In the genomic region with DNA sequence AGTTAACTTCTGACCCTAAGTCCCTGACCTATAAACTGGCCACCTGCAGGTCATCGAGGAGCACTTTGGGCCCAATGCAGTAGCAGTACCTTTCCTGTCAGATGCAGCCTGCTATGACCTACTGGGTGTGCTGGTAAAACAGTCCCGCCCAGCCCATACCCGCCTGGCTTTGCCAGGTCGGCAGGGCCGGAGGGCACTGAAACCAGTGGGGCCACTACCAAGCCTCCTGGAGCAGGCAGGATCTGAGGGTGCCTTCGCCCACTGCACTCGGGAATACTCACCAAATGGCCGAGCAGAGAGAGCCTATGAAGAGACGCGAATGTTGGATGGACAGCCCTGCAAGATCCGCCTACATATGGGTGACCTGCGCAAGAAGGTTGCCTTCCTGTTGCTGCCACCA, we compare ENCODE assay signal across 16 cellular contexts. TPM values are rescaled to one million over a fixed set of nuclear protein-coding genes. Genes with fewer than 3 reads are reported as not detected.
DNase-seq lines count a peak whose midpoint lies in the region; ATAC-seq and TF ChIP-seq lines count a peak whose summit lies in the region.
"Had no signal": no experiment of that assay in that cellular context is flagged by ENCODE, and none has a peak within 500 bp of the region (broad histone marks: within the 10 kb centered on the region; RNA-seq: fewer than 3 reads in every experiment).

No MANE protein-coding gene starts in this region.

- H2AK5ac ChIP-seq in IMR-90 (ENCODE audit: low read depth, low read length) (no peak overlapping the region), mesenchymal stem cell (ENCODE audit: low read length, severe bottlenecking) (peak overlapping the region; percentile 7)

- POLR2A ChIA-PET in IMR-90 (lab: Charles Lee; ENCODE audit: unreplicated experiment) = no interaction called here

- no peak overlapping the region for H3K14ac ChIP-seq in IMR-90 (replicated peaks; ENCODE audit: low read depth, low read length)
- no peak overlapping the region for H3K14ac ChIP-seq in mesenchymal stem cell (ENCODE audit: low read length in 2 of 2)

- no peak for DNase-seq in IMR-90
- DNase-seq in esophagus muscularis mucosa (ENCODE audit: extremely low spot score) = peak; percentile 78
- no peak for DNase-seq in mesenchymal stem cell
- DNase-seq in NCI-H128 (lab: John Stamatoyannopoulos, UW; ENCODE audit: unreplicated experiment) = no peak
- DNase-seq: AML-193; Caco-2; CD4-positive, alpha-beta T cell; H9 had no signal

- peak overlapping the region in 1 of 2 experiments; percentile 19 for H2BK12ac ChIP-seq in mesenchymal stem cell (ENCODE audit: low read length in 2 of 2)

- H3K9ac ChIP-seq in IMR-90 (ENCODE audit: low read depth, low read length) (no peak overlapping the region), mesenchymal stem cell (ENCODE audit: low read length) (no peak overlapping the region)

- TF ChIP-seq POLR2A in IMR-90 (IDR thresholded peaks at IDR 0.05; ENCODE audit: low read depth, low read length) = no peak
- no peak for TF ChIP-seq POLR2A in esophagus muscularis mucosa (IDR thresholded peaks at IDR 0.05; ENCODE audit: low read depth)

- TF ChIP-seq EP300 in esophagus muscularis mucosa (IDR thresholded peaks at IDR 0.05) = no peak

- TF ChIP-seq CTCF in IMR-90 (conservative IDR thresholded peaks at IDR 0.05; ENCODE audit: low read depth, low read length) = no peak
- no peak for TF ChIP-seq CTCF in esophagus muscularis mucosa (IDR thresholded peaks at IDR 0.05)
- TF ChIP-seq CTCF in neutrophil (IDR thresholded peaks at IDR 0.05) = no peak

- no peak overlapping the region for H4K5ac ChIP-seq in IMR-90 (ENCODE audit: low read depth, low read length)

- H2AK9ac ChIP-seq in IMR-90 (replicated peaks; ENCODE audit: low read depth, low read length, poor library complexity) = no peak overlapping the region

- in situ Hi-C loops in IMR-90 (cut with MboI; ENCODE audit: low sequenced_read_pairs) = no loop called here

- H2BK15ac ChIP-seq in IMR-90 (ENCODE audit: low read depth, low read length) (no peak overlapping the region), mesenchymal stem cell (ENCODE audit: low read depth, poor library complexity, severe bottlenecking) (no peak overlapping the region)

- peak overlapping the region; percentile 27; the same call in 1 of the 2 replicates for H3K4ac ChIP-seq in IMR-90 (ENCODE audit: low read depth, low read length)
- no peak overlapping the region for H3K4ac ChIP-seq in mesenchymal stem cell (ENCODE audit: low read depth in 1 of 2, low read length in 2 of 2)

- H2AFZ ChIP-seq in IMR-90 (replicated peaks; ENCODE audit: low read length, poor library complexity) (no peak overlapping the region), mesenchymal stem cell (ENCODE audit: low read depth, low read length) (no peak overlapping the region)

- H4K91ac ChIP-seq in IMR-90 (ENCODE audit: insufficient read depth, low read depth, low read length) = no peak overlapping the region
- no peak overlapping the region for H4K91ac ChIP-seq in mesenchymal stem cell (ENCODE audit: low read length)

- no peaks in the 10 kb centered on the region for H4K20me1 ChIP-seq in IMR-90 (ENCODE audit: insufficient read depth, low read length)

- H4K8ac ChIP-seq in IMR-90 (ENCODE audit: low read depth in 2 of 2, low read length in 2 of 2) (no peak overlapping the region), mesenchymal stem cell (ENCODE audit: low read length) (no peak overlapping the region)

- H3K9me3 ChIP-seq in IMR-90 (ENCODE audit: control insufficient read depth, insufficient read depth, low read length) = no peaks in the 10 kb centered on the region
- H3K9me3 ChIP-seq in esophagus muscularis mucosa = no peaks in the 10 kb centered on the region
- H3K9me3 ChIP-seq in mesenchymal stem cell (ENCODE audit: control insufficient read depth, low read length) = no peaks in the 10 kb centered on the region
- H3K9me3 ChIP-seq in neutrophil = no peaks in the 10 kb centered on the region
- H3K9me3 ChIP-seq: A549, Caco-2 had no signal

- WGBS in IMR-90 (ENCODE audit: extremely low coverage in 2 of 2, insufficient read length in 1 of 2), 2 experiments = 100% methylated on average over 8 of the region's 12 CpGs; no CpG with 5 or more reads in 1 of the 2 experiments
- WGBS in esophagus muscularis mucosa = 100% methylated on average over 5 of the region's 12 CpGs
- WGBS in mesenchymal stem cell = 95% methylated on average over 12 of the region's 12 CpGs

- TF ChIP-seq RAD21 in IMR-90 (IDR thresholded peaks at IDR 0.05; ENCODE audit: low read length) = no peak

- H3K23ac ChIP-seq in IMR-90 (ENCODE audit: low read depth, low read length) = no peak overlapping the region
- no peak overlapping the region for H3K23ac ChIP-seq in mesenchymal stem cell (ENCODE audit: low read length in 2 of 2)

- H3K4me3 ChIP-seq in IMR-90 (ENCODE audit: insufficient read depth, low read depth, low read length) (no peak overlapping the region), esophagus muscularis mucosa (no peak overlapping the region), mesenchymal stem cell (ENCODE audit: insufficient read depth in 1 of 2, low read depth in 1 of 2, low read length in 2 of 2) (no peak overlapping the region), neutrophil (ENCODE audit: low read depth in 1 of 2, low read length in 1 of 2) (no peak overlapping the region)
- H3K4me3 ChIP-seq: A549 had no signal

- no peak overlapping the region for H2BK20ac ChIP-seq in IMR-90 (ENCODE audit: low read depth, low read length)

- H3K79me1 ChIP-seq in IMR-90 (ENCODE audit: low read depth in 1 of 2, low read length in 2 of 2) (no peaks in the 10 kb centered on the region; a peak in 1 of 4 replicates), mesenchymal stem cell (replicated peaks; ENCODE audit: low read length, poor library complexity, severe bottlenecking) (peaks cover 15% of the 10 kb centered on the region)

- dilution Hi-C loops in IMR-90 (cut with HindIII; ENCODE audit: low sequenced_read_pairs, unreplicated experiment) = no loop called here

- H3K4me2 ChIP-seq in IMR-90 (ENCODE audit: low read depth, low read length) (no peak overlapping the region), mesenchymal stem cell (ENCODE audit: low read length, poor library complexity, severe bottlenecking) (no peak overlapping the region)
- H3K4me2 ChIP-seq: A549 had no signal

- ATAC-seq in IMR-90 (ENCODE audit: low read depth) (no peak), HG03108 (IDR thresholded peaks at IDR 0.05; ENCODE audit: unreplicated experiment) (no peak), HG03025 (IDR thresholded peaks at IDR 0.05; ENCODE audit: low FRiP score, unreplicated experiment) (no peak)
- ATAC-seq: A549 had no signal

- H3K4me1 ChIP-seq in IMR-90 (ENCODE audit: control insufficient read depth, insufficient read depth, low read length) (peaks cover 10% of the 10 kb centered on the region; the same call in 1 of the 2 replicates), esophagus muscularis mucosa (no peaks in the 10 kb centered on the region), mesenchymal stem cell (ENCODE audit: control insufficient read depth, insufficient read depth, low read depth, low read length) (peaks cover 7% of the 10 kb centered on the region), neutrophil (ENCODE audit: control insufficient read depth in 1 of 2, insufficient read depth in 1 of 2, low read depth in 1 of 2, low read length in 1 of 2) (peaks cover 43 to 50% of the 10 kb centered on the region in 2 experiments)
- H3K4me1 ChIP-seq: A549, Caco-2 had no signal

- no TSS peak for BruUV-seq in IMR-90 (replicated peaks; lab: Mats Ljungman, UMichigan)

- no peak overlapping the region for H3K56ac ChIP-seq in IMR-90 (ENCODE audit: extremely low read depth, insufficient read depth, low read length)

- H3K27me3 ChIP-seq in IMR-90 (ENCODE audit: control insufficient read depth, insufficient read depth, low read length) (no peaks in the 10 kb centered on the region), esophagus muscularis mucosa (no peaks in the 10 kb centered on the region), mesenchymal stem cell (ENCODE audit: control insufficient read depth in 1 of 2, insufficient read depth in 1 of 2, low read length in 2 of 2) (no peaks in the 10 kb centered on the region), neutrophil (no peaks in the 10 kb centered on the region)

- H3K27ac ChIP-seq in IMR-90 (ENCODE audit: insufficient read depth, low read length) (no peak overlapping the region), esophagus muscularis mucosa (replicated peaks in 1 of 4) (no peak overlapping the region), mesenchymal stem cell (ENCODE audit: low read length, poor library complexity, severe bottlenecking) (peak overlapping the region; percentile 51), neutrophil (peak overlapping the region; percentile 49)
- H3K27ac ChIP-seq: 22Rv1, A549, C4-2B had no signal

- H3K9me1 ChIP-seq in IMR-90 (ENCODE audit: insufficient read depth, low read length) = no peaks in the 10 kb centered on the region

- H2BK120ac ChIP-seq in IMR-90 (ENCODE audit: low read depth, low read length) (no peak overlapping the region), mesenchymal stem cell (ENCODE audit: low read depth, low read length) (no peak overlapping the region)

- H3K36me3 ChIP-seq in IMR-90 (ENCODE audit: control insufficient read depth, insufficient read depth, low read length) = peaks cover 31% of the 10 kb centered on the region
- peaks cover 14 to 82% (median 74%) of the 10 kb centered on the region in 4 donors for H3K36me3 ChIP-seq in esophagus muscularis mucosa
- H3K36me3 ChIP-seq in mesenchymal stem cell (ENCODE audit: control insufficient read depth in 1 of 2, insufficient read depth in 2 of 2, low read depth in 1 of 2, low read length in 2 of 2) = peaks cover 35 to 96% of the 10 kb centered on the region in 2 experiments
- peaks cover 70% of the 10 kb centered on the region for H3K36me3 ChIP-seq in neutrophil

- intact Hi-C loops in IMR-90 (cut with micrococcal nuclease) (no loop called here), esophagus muscularis mucosa (cut with DNase I) (no loop called here)

- peak overlapping the region; percentile 17 for H2BK5ac ChIP-seq in IMR-90 (ENCODE audit: low read depth, low read length, poor library complexity, severe bottlenecking)
- no peak overlapping the region for H2BK5ac ChIP-seq in mesenchymal stem cell (ENCODE audit: low read depth, low read length, poor library complexity, severe bottlenecking)

- H3K18ac ChIP-seq in IMR-90 (ENCODE audit: low read depth, low read length) = no peak overlapping the region
- H3K18ac ChIP-seq in mesenchymal stem cell (ENCODE audit: low read depth in 1 of 2, low read length in 2 of 2) = peak overlapping the region in 1 of 2 experiments; percentile 7

- CTCF ChIA-PET in IMR-90 (lab: Yijun Ruan, JAX) = no interaction called here

RNA-seq across cellular contexts. Expression of gene C11orf42, which starts 4.4 kb away (rescaled TPM):
- total RNA-seq in IMR-90 (2012; rRNA removed) (not detected in 2 replicates), esophagus muscularis mucosa (not detected)
- polyA plus RNA-seq in IMR-90 (2012; rRNA removed) = not detected in 2 replicates
- polyA plus RNA-seq in IMR-90 (2012; cell fraction: cytosol; rRNA removed) = not detected in 2 replicates
- polyA plus RNA-seq in IMR-90 (2012; cell fraction: nucleus; rRNA removed; ENCODE audit: low replicate concordance) = not detected in 2 replicates
- polyA plus RNA-seq in mesenchymal stem cell (2013, experiment 1 of 2) = not detected
- polyA plus RNA-seq in mesenchymal stem cell (2013, experiment 2 of 2) = not detected
- total RNA-seq: Caco-2; CD4-positive, alpha-beta T cell; H1; H9 had no signal
- polyA plus RNA-seq: A549, BJ, H1 had no signal

RNA-seq across cellular contexts. Expression of gene OR52W1, which starts 10.8 kb away (rescaled TPM):
- total RNA-seq in IMR-90 (2012; rRNA removed) (not detected in 2 replicates), esophagus muscularis mucosa (not detected)
- not detected in 2 replicates for polyA plus RNA-seq in IMR-90 (2012; rRNA removed)
- polyA plus RNA-seq in IMR-90 (2012; cell fraction: cytosol; rRNA removed) = not detected in 2 replicates
- not detected in 2 replicates for polyA plus RNA-seq in IMR-90 (2012; cell fraction: nucleus; rRNA removed; ENCODE audit: low replicate concordance)
- polyA plus RNA-seq in mesenchymal stem cell (2013, experiment 1 of 2) = not detected
- polyA plus RNA-seq in mesenchymal stem cell (2013, experiment 2 of 2) = not detected
- total RNA-seq: Caco-2; CD4-positive, alpha-beta T cell; H1; H9 had no signal
- polyA plus RNA-seq: A549, BJ, H1 had no signal

RNA-seq across cellular contexts. Expression of gene FHIP1B, which starts 24.6 kb away (rescaled TPM):
- total RNA-seq in IMR-90 (2012; rRNA removed) (4.7 and 5.9 TPM in 2 replicates), esophagus muscularis mucosa (10 to 100 TPM; 22.6 to 39.3 (median 30.1) TPM)
- polyA plus RNA-seq in IMR-90 (2012; rRNA removed) = 28.1 and 30.2 TPM in 2 replicates
- 10.0 and 13.5 TPM in 2 replicates for polyA plus RNA-seq in IMR-90 (2012; cell fraction: cytosol; rRNA removed)
- polyA plus RNA-seq in IMR-90 (2012; cell fraction: nucleus; rRNA removed; ENCODE audit: low replicate concordance) = 175 and 206 TPM in 2 replicates
- polyA plus RNA-seq in mesenchymal stem cell (2013, experiment 1 of 2) = 14.4 TPM
- polyA plus RNA-seq in mesenchymal stem cell (2013, experiment 2 of 2) = 15.2 TPM

RNA-seq across cellular contexts. Expression of gene CNGA4, which starts 29.1 kb away (rescaled TPM):
- total RNA-seq in IMR-90 (2012; rRNA removed) (under 0.01 TPM in 1 of 2 replicates, not detected in the other), esophagus muscularis mucosa (not detected)
- 0.07 and 0.12 TPM in 2 replicates for polyA plus RNA-seq in IMR-90 (2012; rRNA removed)
- not detected in 2 replicates for polyA plus RNA-seq in IMR-90 (2012; cell fraction: cytosol; rRNA removed)
- polyA plus RNA-seq in IMR-90 (2012; cell fraction: nucleus; rRNA removed; ENCODE audit: low replicate concordance) = 0.41 and 0.53 TPM in 2 replicates
- polyA plus RNA-seq in mesenchymal stem cell (2013, experiment 1 of 2) = 0.03 TPM
- polyA plus RNA-seq in mesenchymal stem cell (2013, experiment 2 of 2) = 0.01 TPM
- total RNA-seq: Caco-2, H1 had no signal

RNA-seq across cellular contexts. Expression of gene OR52B2, which starts 39.7 kb away (rescaled TPM):
- total RNA-seq in IMR-90 (2012; rRNA removed) (not detected in 2 replicates), esophagus muscularis mucosa (not detected)
- polyA plus RNA-seq in IMR-90 (2012; rRNA removed) = not detected in 2 replicates
- polyA plus RNA-seq in IMR-90 (2012; cell fraction: cytosol; rRNA removed) = not detected in 2 replicates
- polyA plus RNA-seq in IMR-90 (2012; cell fraction: nucleus; rRNA removed; ENCODE audit: low replicate concordance) = 0.07 TPM in 1 of 2 replicates, not detected in the other
- not detected for polyA plus RNA-seq in mesenchymal stem cell (2013, experiment 1 of 2)
- polyA plus RNA-seq in mesenchymal stem cell (2013, experiment 2 of 2) = not detected
- total RNA-seq: Caco-2; CD4-positive, alpha-beta T cell; H1; H9 had no signal
- polyA plus RNA-seq: A549, BJ had no signal

Comparison
In these comparisons a context has a peak if more than half of its experiments do, and no peak if none do; other contexts are left out.
1. H3K27ac ChIP-seq: peak in mesenchymal stem cell (single experiment) and neutrophil (single experiment); none in IMR-90 (single experiment) and esophagus muscularis mucosa (0 of 4).